14 cellular contexts compared by ENCODE assay signal in the genomic region with DNA sequence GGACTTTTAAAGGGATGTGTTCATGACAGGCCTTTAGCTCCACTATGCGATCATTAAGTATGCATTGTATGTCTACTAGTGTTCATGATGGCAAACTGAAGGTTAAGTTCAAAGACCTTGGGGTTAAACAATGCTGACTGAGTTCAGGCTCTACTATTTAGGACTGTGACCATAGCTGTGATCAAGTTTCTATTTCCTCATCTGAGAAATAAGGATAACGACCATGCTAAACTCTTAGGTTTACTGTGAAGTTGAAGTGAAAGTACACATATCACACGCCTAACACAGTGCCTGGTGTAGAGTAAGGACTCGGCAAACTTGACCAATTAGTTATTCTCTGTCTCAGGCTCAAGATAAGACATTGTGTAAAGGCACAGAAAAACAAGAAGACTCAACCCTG.
DNase-seq lines count a peak whose midpoint lies in the region; ATAC-seq and TF ChIP-seq lines count a peak whose summit lies in the region.
"Had no signal": no experiment of that assay in that cellular context is flagged by ENCODE, and none has a peak within 500 bp of the region (broad histone marks: within the 10 kb centered on the region; RNA-seq: fewer than 3 reads in every experiment).

No MANE protein-coding gene starts in this region.

- H3K4me2 ChIP-seq in GM23338 = no peak overlapping the region
- H3K4me2 ChIP-seq: A549, smooth muscle cell had no signal

- H3K9me3 ChIP-seq in colonic mucosa = no peaks in the 10 kb centered on the region
- H3K9me3 ChIP-seq: A549 had no signal

- H3K27ac ChIP-seq in GM23338 (ENCODE audit: low read depth) = no peak overlapping the region; the same call in 1 of the 2 replicates
- no peak overlapping the region for H3K27ac ChIP-seq in colonic mucosa
- H3K27ac ChIP-seq: A549 had no signal

- DNase-seq in activated CD4-positive, CD25-positive, alpha-beta regulatory T cell treated with anti-CD3 and anti-CD28 coated beads, Interleukin-2, amount 50 U/mL, for 72 hours = no peak
- no peak for DNase-seq in stimulated activated naive B cell treated with anti-CD40 and anti-IgM and Interleukin-4, amounts not matched to agents 10 μg/mL and 1 μg/mL and 100 μg/mL, for 72 hours
- DNase-seq in GM23338 (ENCODE audit: low spot score) (no peak), left colon (no peak), colonic mucosa (no peak)
- DNase-seq: activated T-cell treated with anti-CD3 and anti-CD28 coated beads for 4 hours; NK-92 treated with Interleukin-12 subunit alpha and Interleukin-12 subunit beta, amount 100 ng/mL, for 24 hours; T-helper 9 cell had no signal

- peak overlapping the region; percentile 66 to 71 for H3K4me3 Mint-ChIP-seq in stimulated activated naive B cell treated with anti-CD40 and anti-IgM and Interleukin-4, amounts not matched to agents 10 μg/mL and 1 μg/mL and 100 μg/mL, for 72 hours
- no peak overlapping the region for H3K4me3 Mint-ChIP-seq in GM23338
- H3K4me3 Mint-ChIP-seq: nephron had no signal

- H3K9me3 Mint-ChIP-seq in stimulated activated naive B cell treated with anti-CD40 and anti-IgM and Interleukin-4, amounts not matched to agents 10 μg/mL and 1 μg/mL and 100 μg/mL, for 72 hours = peaks cover 0 to 7% of the 10 kb centered on the region in 2 donors
- no peaks in the 10 kb centered on the region for H3K9me3 Mint-ChIP-seq in GM23338
- H3K9me3 Mint-ChIP-seq: nephron had no signal

- no peaks in the 10 kb centered on the region for H3K9me2 ChIP-seq in GM23338 (ENCODE audit: insufficient read depth)

- no peaks in the 10 kb centered on the region for H3F3A ChIP-seq in GM23338 (replicated peaks; ENCODE audit: low read depth)

- peaks cover 18 to 26% of the 10 kb centered on the region in 2 donors for H3K36me3 Mint-ChIP-seq in stimulated activated naive B cell treated with anti-CD40 and anti-IgM and Interleukin-4, amounts not matched to agents 10 μg/mL and 1 μg/mL and 100 μg/mL, for 72 hours
- H3K36me3 Mint-ChIP-seq in GM23338 (ENCODE audit: low read depth) = no peaks in the 10 kb centered on the region

- H3K27ac Mint-ChIP-seq in stimulated activated naive B cell treated with anti-CD40 and anti-IgM and Interleukin-4, amounts not matched to agents 10 μg/mL and 1 μg/mL and 100 μg/mL, for 72 hours = peak overlapping the region; percentile 97
- no peak overlapping the region for H3K27ac Mint-ChIP-seq in GM23338
- H3K27ac Mint-ChIP-seq: nephron had no signal

- H3K27me3 Mint-ChIP-seq in stimulated activated naive B cell treated with anti-CD40 and anti-IgM and Interleukin-4, amounts not matched to agents 10 μg/mL and 1 μg/mL and 100 μg/mL, for 72 hours = no peaks in the 10 kb centered on the region
- H3K27me3 Mint-ChIP-seq in GM23338 (ENCODE audit: insufficient read depth, low read depth, poor library complexity) = peaks cover 3% of the 10 kb centered on the region

- no peaks in the 10 kb centered on the region for H3K79me2 ChIP-seq in GM23338 (replicated peaks; ENCODE audit: insufficient read depth)

- H3K4me3 ChIP-seq in GM23338 (no peak overlapping the region), colonic mucosa (no peak overlapping the region)
- H3K4me3 ChIP-seq: A549, smooth muscle cell had no signal

- no peaks in the 10 kb centered on the region for H3K27me3 ChIP-seq in GM23338 (ENCODE audit: insufficient read depth)
- H3K27me3 ChIP-seq in colonic mucosa = no peaks in the 10 kb centered on the region

- intact Hi-C loops in left colon (cut with DNase I, micrococcal nuclease) = no loop called here
- intact Hi-C loops in colonic mucosa (cut with DNase I) = no loop called here

- no peak for TF ChIP-seq CTCF in GM23338 (conservative IDR thresholded peaks at IDR 0.05; ENCODE audit: low read depth in 2 of 2)
- no peak for TF ChIP-seq CTCF in colonic mucosa (IDR thresholded peaks at IDR 0.05)

- peaks cover 31 to 72% of the 10 kb centered on the region in 2 donors for H3K4me1 Mint-ChIP-seq in stimulated activated naive B cell treated with anti-CD40 and anti-IgM and Interleukin-4, amounts not matched to agents 10 μg/mL and 1 μg/mL and 100 μg/mL, for 72 hours
- H3K4me1 Mint-ChIP-seq in GM23338 = peaks cover 16% of the 10 kb centered on the region
- H3K4me1 Mint-ChIP-seq: nephron had no signal

- H3K9ac ChIP-seq in colonic mucosa (ENCODE audit: low read depth in 2 of 2, low read length in 2 of 2) = no peak overlapping the region

- H2AFZ ChIP-seq in GM23338 = no peak overlapping the region

- peak; percentile 21 to 33 for ATAC-seq in activated CD4-positive, CD25-positive, alpha-beta regulatory T cell treated with anti-CD3 and anti-CD28 coated beads, Interleukin-2, amount 50 U/mL, for 24 hours
- ATAC-seq in GM21723 (IDR thresholded peaks at IDR 0.05; ENCODE audit: unreplicated experiment) (peak; percentile 74), HG03139 (IDR thresholded peaks at IDR 0.05; ENCODE audit: unreplicated experiment) (peak; percentile 57), GM23338 (no peak), left colon (no peak)
- peak; percentile 84 to 91 for ATAC-seq in stimulated activated naive B cell treated with anti-CD40 and anti-IgM and Interleukin-4, amounts not matched to agents 10 μg/mL and 1 μg/mL and 100 μg/mL, for 72 hours (replicated peaks)
- ATAC-seq: A549 had no signal

- H3K36me3 ChIP-seq in GM23338 (ENCODE audit: insufficient read depth) (no peaks in the 10 kb centered on the region), colonic mucosa (no peaks in the 10 kb centered on the region)

- H4K20me1 ChIP-seq in GM23338 (replicated peaks; ENCODE audit: insufficient read depth) = no peaks in the 10 kb centered on the region

- H3K4me1 ChIP-seq in GM23338 (ENCODE audit: insufficient read depth) (peaks cover 16% of the 10 kb centered on the region), colonic mucosa (no peaks in the 10 kb centered on the region)
- H3K4me1 ChIP-seq: A549 had no signal

TF ChIP-seq in GM23338, 12 proteins besides CTCF, POLR2A, EP300 and RAD21:
- TF ChIP-seq EZH2 (IDR thresholded peaks at IDR 0.05; ENCODE audit: low read depth, unreplicated experiment) (no peak), POLR2AphosphoS5 (IDR thresholded peaks at IDR 0.05; ENCODE audit: low read depth) (no peak), CREB1 (CRISPR knock-in tag; IDR thresholded peaks at IDR 0.05; ENCODE audit: low read depth) (no peak), NANOG (IDR thresholded peaks at IDR 0.05; ENCODE audit: borderline replicate concordance) (no peak), ZNF114 (CRISPR knock-in tag; IDR thresholded peaks at IDR 0.05) (no peak)
- TF ChIP-seq, protein P1, sequence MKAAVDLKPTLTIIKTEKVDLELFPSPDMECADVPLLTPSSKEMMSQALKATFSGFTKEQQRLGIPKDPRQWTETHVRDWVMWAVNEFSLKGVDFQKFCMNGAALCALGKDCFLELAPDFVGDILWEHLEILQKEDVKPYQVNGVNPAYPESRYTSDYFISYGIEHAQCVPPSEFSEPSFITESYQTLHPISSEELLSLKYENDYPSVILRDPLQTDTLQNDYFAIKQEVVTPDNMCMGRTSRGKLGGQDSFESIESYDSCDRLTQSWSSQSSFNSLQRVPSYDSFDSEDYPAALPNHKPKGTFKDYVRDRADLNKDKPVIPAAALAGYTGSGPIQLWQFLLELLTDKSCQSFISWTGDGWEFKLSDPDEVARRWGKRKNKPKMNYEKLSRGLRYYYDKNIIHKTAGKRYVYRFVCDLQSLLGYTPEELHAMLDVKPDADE (IDR thresholded peaks at IDR 0.05) = no peak

Comparison
In these comparisons a context has a peak if more than half of its experiments do, and no peak if none do; other contexts are left out.
1. ATAC-seq: peak in activated CD4-positive, CD25-positive, alpha-beta regulatory T cell treated with anti-CD3 and anti-CD28 coated beads, Interleukin-2, amount 50 U/mL, for 24 hours (2 of 2), GM21723 (single experiment), HG03139 (single experiment) and stimulated activated naive B cell treated with anti-CD40 and anti-IgM and Interleukin-4, amounts not matched to agents 10 μg/mL and 1 μg/mL and 100 μg/mL, for 72 hours (2 of 2); none in GM23338 (single experiment) and left colon (single experiment).